ENCODE assay signal across 8 cellular contexts in genomic region chr16:50154369-50154947, GRCh38. TPM values are rescaled to one million over a fixed set of nuclear protein-coding genes. Genes with fewer than 3 reads are reported as not detected.
DNase-seq lines count a peak whose midpoint lies in the region; ATAC-seq and TF ChIP-seq lines count a peak whose summit lies in the region.

No MANE protein-coding gene starts in this region.

- H3K27ac ChIP-seq in DOHH2 (ENCODE audit: low read depth, low read length) (no peak overlapping the region), colonic mucosa (peak overlapping the region; percentile 77), uterus (peak overlapping the region; percentile 69 to 96)

- H3K9me2 ChIP-seq in DOHH2 (replicated peaks; ENCODE audit: control insufficient read depth, low read length): no peaks in the 10 kb centered on the region

- DNase-seq in NAMALWA (ENCODE audit: low spot score) (peak; percentile 21), colonic mucosa (no peak), midbrain (lab: John Stamatoyannopoulos, UW) (peak; percentile 8), uterus (no peak), HPDE6-E6E7 (ENCODE audit: extremely low spot score) (no peak), SW 1271 (lab: John Stamatoyannopoulos, UW) (no peak)

- no peak for TF ChIP-seq CTCF in DOHH2 (IDR thresholded peaks at IDR 0.05; ENCODE audit: low read depth, low read length, poor library complexity, severe bottlenecking)
- TF ChIP-seq CTCF in colonic mucosa (IDR thresholded peaks at IDR 0.05): no peak
- TF ChIP-seq CTCF in uterus (IDR thresholded peaks at IDR 0.05): no peak

- TF ChIP-seq POLR2A in uterus (IDR thresholded peaks at IDR 0.05): no peak

- intact Hi-C loops in colonic mucosa (cut with DNase I) (loop anchor here (5.0 to 10.0 kb wide), 3 partner anchors 53 to 130 kb away; partner anchors contain the start of genes CNEP1R1 and HEATR3), uterus (cut with DNase I; ENCODE audit: low total_unique reads) (loop anchor here (5.0 kb wide), 1 partner anchor 53 kb away; no protein-coding TSS in a partner anchor)

- H3K79me2 ChIP-seq in DOHH2 (ENCODE audit: control insufficient read depth, low read length): peaks cover 58% of the 10 kb centered on the region

- ATAC-seq in GM18868 (IDR thresholded peaks at IDR 0.05; ENCODE audit: unreplicated experiment): no peak

- peak overlapping the region; percentile 80 to 95 for H3K9ac ChIP-seq in colonic mucosa (ENCODE audit: low read depth in 2 of 2, low read length in 2 of 2)

- peak overlapping the region; percentile 85 for H3K4me3 ChIP-seq in DOHH2 (ENCODE audit: low read length)
- peak overlapping the region; percentile 88 for H3K4me3 ChIP-seq in colonic mucosa
- peak overlapping the region; percentile 80 to 91 for H3K4me3 ChIP-seq in uterus

- H3K27me3 ChIP-seq in DOHH2 (ENCODE audit: control insufficient read depth, low read length): no peaks in the 10 kb centered on the region
- H3K27me3 ChIP-seq in colonic mucosa: no peaks in the 10 kb centered on the region
- no peaks in the 10 kb centered on the region for H3K27me3 ChIP-seq in uterus

- H3K36me3 ChIP-seq in DOHH2 (ENCODE audit: control insufficient read depth, low read length) (peaks cover 6% of the 10 kb centered on the region; the same call in 1 of the 2 replicates), colonic mucosa (no peaks in the 10 kb centered on the region), uterus (no peaks in the 10 kb centered on the region)

- H3K4me1 ChIP-seq in DOHH2 (ENCODE audit: control insufficient read depth, low read length): peaks cover 36% of the 10 kb centered on the region
- H3K4me1 ChIP-seq in colonic mucosa: no peaks in the 10 kb centered on the region
- H3K4me1 ChIP-seq in uterus: no peaks in the 10 kb centered on the region

- H3K9me3 ChIP-seq in DOHH2 (ENCODE audit: control insufficient read depth, insufficient read depth, low read length) (no peaks in the 10 kb centered on the region), colonic mucosa (no peaks in the 10 kb centered on the region), uterus (no peaks in the 10 kb centered on the region)

- H4K20me1 ChIP-seq in DOHH2 (ENCODE audit: control insufficient read depth, insufficient read depth, low read depth, low read length): peaks cover 22% of the 10 kb centered on the region

- H3F3A ChIP-seq in DOHH2 (ENCODE audit: control insufficient read depth, insufficient read depth): peaks cover 5% of the 10 kb centered on the region; the same call in 1 of the 2 replicates

- peak overlapping the region; percentile 86 for H3K4me2 ChIP-seq in DOHH2 (ENCODE audit: low read length)

RNA-seq across cellular contexts. Expression of gene TENT4B, which starts 1.4 kb away (rescaled TPM):
- total RNA-seq in colonic mucosa: 10 to 100 TPM; 13.5 to 15.6 TPM
- total RNA-seq in uterus: 10 to 100 TPM in 2 of 4 donors, 1 to 10 TPM in 2; 5.9 to 24.7 (median 12.7) TPM

Comparison
In these comparisons a context has a peak if more than half of its experiments do, and no peak if none do; other contexts are left out.
1. DNase-seq: peak in NAMALWA (single experiment) and midbrain (single experiment); none in colonic mucosa (single experiment), uterus (0 of 2), HPDE6-E6E7 (single experiment) and SW 1271 (0 of 2).
2. Peak in every context shown above with its lines, with median percentiles within 50 percentile points of each other: H3K4me3 ChIP-seq.